Comparison of ENCODE assay signal across 8 cellular contexts in genomic region chrX:136496768-136497555, GRCh38. TPM values are rescaled to one million over a fixed set of nuclear protein-coding genes. Genes with fewer than 3 reads are reported as not detected.
DNase-seq lines count a peak whose midpoint lies in the region; ATAC-seq and TF ChIP-seq lines count a peak whose summit lies in the region.

No MANE protein-coding gene starts in this region.

- H3K4me3 ChIP-seq in esophagus muscularis mucosa (peak overlapping the region; percentile 61 to 69 (median 66)), muscle layer of duodenum (ENCODE audit: low read depth in 1 of 2, low read length in 2 of 2) (peak overlapping the region; percentile 79 to 84)

- intact Hi-C loops in esophagus muscularis mucosa (cut with DNase I): loop anchor here (5.0 kb wide), 1 partner anchor 525 kb away; the partner anchor contains the start of gene MMGT1

- no peak for TF ChIP-seq POLR2A in esophagus muscularis mucosa (IDR thresholded peaks at IDR 0.05; ENCODE audit: low read depth)

- peaks cover 0 to 20% (median 5%) of the 10 kb centered on the region in 4 donors for H3K36me3 ChIP-seq in esophagus muscularis mucosa
- peaks cover 8 to 11% of the 10 kb centered on the region in 2 donors for H3K36me3 ChIP-seq in muscle layer of duodenum (ENCODE audit: control insufficient read depth in 1 of 2, insufficient read depth in 2 of 2, low read length in 2 of 2)

- WGBS in esophagus muscularis mucosa: 48% methylated on average over 21 of the region's 110 CpGs

- H3K4me1 ChIP-seq in esophagus muscularis mucosa (peaks cover 3 to 24% (median 15%) of the 10 kb centered on the region in 4 donors), muscle layer of duodenum (ENCODE audit: control insufficient read depth in 1 of 2, insufficient read depth in 2 of 2, low read length in 2 of 2) (no peaks in the 10 kb centered on the region)

- in situ Hi-C loops in KBM-7 (cut with MboI; ENCODE audit: low pct_unique_long_range_greater_than_20kb, low sequenced_read_pairs): no loop called here

- no peak for TF ChIP-seq EP300 in esophagus muscularis mucosa (IDR thresholded peaks at IDR 0.05)

- ATAC-seq in GM21737 (IDR thresholded peaks at IDR 0.05; ENCODE audit: unreplicated experiment): peak; percentile 84

- DNase-seq in DMS79 treated with DMSO at 0.1 percent for 48 hours (lab: John Stamatoyannopoulos, UW) (peak; percentile 62), KBM-7 (peak; percentile 94), esophagus muscularis mucosa (ENCODE audit: extremely low spot score) (peak; percentile 95)
- DNase-seq in activated T-cell treated with anti-CD3 and anti-CD28 coated beads, Interleukin-2, amount 50 U/mL, for 48 hours: peak; percentile 87 to 88
- DNase-seq in stimulated activated CD8-positive, alpha-beta memory T cell treated with anti-CD3 and anti-CD28 coated beads, Interleukin-7, amount 100 ng/mL, for 1 hour (ENCODE audit: low read depth in 2 of 2): peak; percentile 59 to 62

- TF ChIP-seq CTCF in esophagus muscularis mucosa (IDR thresholded peaks at IDR 0.05): no peak

- peak overlapping the region; percentile 86 to 95 (median 94) for H3K27ac ChIP-seq in esophagus muscularis mucosa (replicated peaks in 1 of 4)
- H3K27ac ChIP-seq in muscle layer of duodenum (ENCODE audit: low read length): peak overlapping the region; percentile 95

- H3K9me3 ChIP-seq in esophagus muscularis mucosa (no peaks in the 10 kb centered on the region), muscle layer of duodenum (ENCODE audit: control insufficient read depth in 1 of 2, low read length in 2 of 2) (no peaks in the 10 kb centered on the region)

- H3K27me3 ChIP-seq in esophagus muscularis mucosa (peaks cover 0 to 7% (median 0%) of the 10 kb centered on the region in 4 donors), muscle layer of duodenum (ENCODE audit: low read depth, low read length) (no peaks in the 10 kb centered on the region)

TF ChIP-seq in PFSK-1, 5 proteins besides CTCF, POLR2A, EP300 and RAD21:
- TF ChIP-seq FOXP2 (optimal IDR thresholded peaks at IDR 0.05; ENCODE audit: borderline replicate concordance, extremely low read depth, extremely low read length, insufficient read depth) (peak; percentile 59), POLR2AphosphoS5 (IDR thresholded peaks at IDR 0.05; ENCODE audit: low read depth, low read length) (peak; percentile 48; the same call in 1 of the 2 replicates), REST (IDR thresholded peaks at IDR 0.05; ENCODE audit: insufficient read depth in 1 of 2, low read depth in 2 of 2, low read length in 2 of 2) (no peak), TAF1 (IDR thresholded peaks at IDR 0.05; ENCODE audit: borderline replicate concordance, insufficient read depth, low read length) (0 out of 2 replicates have a peak, but pooled peaks have one; percentile 40)
TF ChIP-seq in PFSK-1: peak in this region for 3.

RNA-seq across cellular contexts. Expression of gene HTATSF1, which starts 0.4 kb away (rescaled TPM):
- 25.9 TPM for polyA plus RNA-seq in PFSK-1 (2012; ENCODE audit: insufficient read length, low read depth)
- total RNA-seq in esophagus muscularis mucosa: 10 to 100 TPM; 47.7 to 59.8 (median 55.4) TPM

RNA-seq across cellular contexts. Expression of gene BRS3, which starts 9.2 kb away (rescaled TPM):
- polyA plus RNA-seq in PFSK-1 (2012; ENCODE audit: insufficient read length, low read depth): not detected
- total RNA-seq in esophagus muscularis mucosa: not detected

RNA-seq across cellular contexts. Expression of gene VGLL1, which starts 35.1 kb away (rescaled TPM):
- polyA plus RNA-seq in PFSK-1 (2012; ENCODE audit: insufficient read length, low read depth): not detected
- not detected for total RNA-seq in esophagus muscularis mucosa

Comparison
In these comparisons a context has a peak if more than half of its experiments do, and no peak if none do; other contexts are left out.
1. Peak in every context shown above with its lines: DNase-seq, ATAC-seq, H3K4me3 ChIP-seq and H3K27ac ChIP-seq.